ENCODE assay signal across 8 cellular contexts in the genomic region with DNA sequence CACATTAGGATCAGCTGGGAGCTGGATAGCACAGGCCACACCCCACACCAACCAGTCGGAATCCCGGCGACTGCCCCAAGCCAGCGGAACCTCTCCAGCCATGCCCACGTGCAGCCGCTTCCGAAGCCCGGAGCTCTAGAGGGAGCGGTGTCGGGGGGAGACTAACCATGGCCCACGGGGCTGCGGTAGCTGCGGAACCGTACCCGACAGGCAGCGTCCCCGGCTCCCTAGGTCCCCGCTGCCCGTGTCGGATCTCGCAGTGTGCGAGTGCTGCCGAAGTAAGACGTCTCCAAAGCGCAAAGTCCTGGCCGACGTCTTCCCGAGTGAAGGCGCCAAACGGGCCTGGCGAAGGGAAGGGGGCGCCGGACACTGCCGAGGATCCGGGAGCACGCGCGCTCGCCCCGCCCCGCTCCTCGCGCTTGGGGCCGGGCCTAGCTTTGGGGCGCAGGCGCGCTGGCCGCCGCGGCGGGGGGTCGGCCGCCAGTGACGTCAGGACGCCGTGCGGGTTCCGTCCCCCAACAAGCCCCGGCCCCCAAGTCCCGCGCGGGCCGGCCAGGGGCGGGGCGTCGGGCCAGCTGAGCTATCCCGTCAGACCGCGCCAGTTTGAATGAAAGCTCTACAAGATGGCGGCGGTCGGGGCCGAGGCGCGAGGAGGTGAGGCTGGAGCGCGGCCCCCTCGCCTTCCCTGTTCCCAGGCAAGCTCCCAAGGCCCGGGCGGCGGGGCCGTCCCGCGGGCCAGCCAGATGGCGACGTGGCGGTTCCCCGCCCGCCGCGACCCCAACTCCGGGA. TPM values are rescaled to one million over a fixed set of nuclear protein-coding genes. Genes with fewer than 3 reads are reported as not detected.
DNase-seq lines count a peak whose midpoint lies in the region; ATAC-seq lines count a peak whose summit lies in the region.

A gene with protein sequence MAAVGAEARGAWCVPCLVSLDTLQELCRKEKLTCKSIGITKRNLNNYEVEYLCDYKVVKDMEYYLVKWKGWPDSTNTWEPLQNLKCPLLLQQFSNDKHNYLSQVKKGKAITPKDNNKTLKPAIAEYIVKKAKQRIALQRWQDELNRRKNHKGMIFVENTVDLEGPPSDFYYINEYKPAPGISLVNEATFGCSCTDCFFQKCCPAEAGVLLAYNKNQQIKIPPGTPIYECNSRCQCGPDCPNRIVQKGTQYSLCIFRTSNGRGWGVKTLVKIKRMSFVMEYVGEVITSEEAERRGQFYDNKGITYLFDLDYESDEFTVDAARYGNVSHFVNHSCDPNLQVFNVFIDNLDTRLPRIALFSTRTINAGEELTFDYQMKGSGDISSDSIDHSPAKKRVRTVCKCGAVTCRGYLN (plus strand): TSS at position 601 of the 789 bp plus-strand sequence. CDS start 23 bp downstream, at position 624.

- CTCF ChIA-PET in activated CD8-positive, alpha-beta memory T cell treated with anti-CD3 and anti-CD28 coated beads for 36 hours (lab: Charles Lee) = interaction anchor here (2.8 kb wide), 1 partner anchor 26 kb away, joined by 13 read pairs; no protein-coding TSS in a partner anchor

- ATAC-seq in GM21367 (IDR thresholded peaks at IDR 0.05; ENCODE audit: unreplicated experiment) = peak; percentile 82

- DNase-seq in COLO829 (ENCODE audit: low spot score) (peak; percentile 98), HT1080 (ENCODE audit: low read depth) (peak; percentile 94), NOMO-1 (lab: John Stamatoyannopoulos, UW; ENCODE audit: unreplicated experiment in 2 of 2) (peak; percentile 90 to 96), medulla oblongata (ENCODE audit: extremely low spot score) (peak; percentile 97)
- peak; percentile 85 for DNase-seq in effector CD8-positive, alpha-beta T cell (lab: John Stamatoyannopoulos, UW)
- DNase-seq in stimulated activated CD4-positive, alpha-beta T cell treated with anti-CD3 and anti-CD28 coated beads, TNF-alpha, amount 100 ng/mL, for 48 hours (ENCODE audit: low read depth in 3 of 3) = peak; percentile 86 to 93 (median 90)

- POLR2A ChIA-PET in activated CD8-positive, alpha-beta memory T cell treated with anti-CD3 and anti-CD28 coated beads for 36 hours (lab: Charles Lee) = interaction anchor here (0.5 to 3.1 kb wide), 6 partner anchors 8 to 83 kb away, joined by 3 to 29 read pairs (median 5); a partner anchor contains a TSS

RNA-seq across cellular contexts. Expression of the gene that starts here (rescaled TPM):
- 26.4 and 36.1 TPM in 2 replicates for total RNA-seq in HT1080 (2014; rRNA removed; shearing (Covaris generic))
- 24.3 and 26.4 TPM in 2 replicates for polyA plus RNA-seq in HT1080 (2015; cell fraction: cytosol; rRNA removed)
- 19.4 and 25.7 TPM in 2 replicates for polyA plus RNA-seq in HT1080 (2015; cell fraction: nucleus; rRNA removed)
- total RNA-seq in activated CD8-positive, alpha-beta memory T cell treated with anti-CD3 and anti-CD28 coated beads for 36 hours = 10 to 100 TPM; 41.8 to 43.3 TPM

Comparison
In these comparisons a context has a peak if more than half of its experiments do, and no peak if none do; other contexts are left out.
1. Peak in every context shown above with its lines: DNase-seq and ATAC-seq.